ENCODE assay signal across 24 cellular contexts in genomic region chr18:30446605-30447004, GRCh38.
"Had no signal": no experiment of that assay in that cellular context is flagged by ENCODE, and none has a peak within 500 bp of the region (broad histone marks: within the 10 kb centered on the region; RNA-seq: fewer than 3 reads in every experiment).

No MANE protein-coding gene starts in this region.

- H3K4me1 ChIP-seq: left lung, right atrium auricular region, right lobe of liver, tibial nerve, uterus had no signal

- H3K4me1 Mint-ChIP-seq: memory B cell; naive thymus-derived CD8-positive, alpha-beta T cell; nephron; stimulated activated memory B cell treated with anti-CD40 and anti-IgM and Interleukin-4, amounts not matched to agents 10 μg/mL and 1 μg/mL and 100 μg/mL, for 72 hours; stimulated activated naive CD8-positive, alpha-beta T cell treated with anti-CD3 and anti-CD28 coated beads, Interleukin-15, amount 100 ng/mL, for 72 hours had no signal

- H3K27ac ChIP-seq: left lung, ovary, right atrium auricular region, right lobe of liver, tibial nerve, uterus had no signal

- H3K4me3 ChIP-seq: left lung, lung, ovary, right atrium auricular region, right lobe of liver, smooth muscle cell, tibial nerve, uterus had no signal

- H3K27ac Mint-ChIP-seq: memory B cell; naive thymus-derived CD8-positive, alpha-beta T cell; nephron; progenitor cell of endocrine pancreas; stimulated activated memory B cell treated with anti-CD40 and anti-IgM and Interleukin-4, amounts not matched to agents 10 μg/mL and 1 μg/mL and 100 μg/mL, for 72 hours; stimulated activated naive CD8-positive, alpha-beta T cell treated with anti-CD3 and anti-CD28 coated beads, Interleukin-15, amount 100 ng/mL, for 72 hours; type B pancreatic cell had no signal

- H3K27me3 ChIP-seq: left lung, ovary, right atrium auricular region, right lobe of liver, tibial nerve, uterus had no signal

- H3K36me3 ChIP-seq: left lung, ovary, right atrium auricular region, right lobe of liver, tibial nerve, uterus had no signal

- H3K36me3 Mint-ChIP-seq: memory B cell; naive thymus-derived CD8-positive, alpha-beta T cell; stimulated activated memory B cell treated with anti-CD40 and anti-IgM and Interleukin-4, amounts not matched to agents 10 μg/mL and 1 μg/mL and 100 μg/mL, for 72 hours; type B pancreatic cell had no signal

- H3K9me3 Mint-ChIP-seq: memory B cell; nephron; stimulated activated memory B cell treated with anti-CD40 and anti-IgM and Interleukin-4, amounts not matched to agents 10 μg/mL and 1 μg/mL and 100 μg/mL, for 72 hours; type B pancreatic cell had no signal

- H3K27me3 Mint-ChIP-seq: memory B cell; naive thymus-derived CD8-positive, alpha-beta T cell; progenitor cell of endocrine pancreas; stimulated activated memory B cell treated with anti-CD40 and anti-IgM and Interleukin-4, amounts not matched to agents 10 μg/mL and 1 μg/mL and 100 μg/mL, for 72 hours; stimulated activated naive CD8-positive, alpha-beta T cell treated with anti-CD3 and anti-CD28 coated beads, Interleukin-15, amount 100 ng/mL, for 72 hours; type B pancreatic cell had no signal

- H3K9me3 ChIP-seq: left lung, ovary, right atrium auricular region, right lobe of liver, tibial nerve, uterus had no signal

- DNase-seq: hypothalamus; kidney glomerular epithelial cell; left cardiac atrium; left lung; naive thymus-derived CD8-positive, alpha-beta T cell; ovary; right lobe of liver; stimulated activated CD4-positive, alpha-beta T cell treated with anti-CD3 and anti-CD28 coated beads, Interleukin-1b, Interleukin-23, amount 100 ng/mL, for 48 hours; stimulated activated CD4-positive, alpha-beta T cell treated with anti-CD3 and anti-CD28 coated beads, Interleukin-2, amount 100 ng/mL, for 48 hours; stimulated activated CD4-positive, alpha-beta T cell treated with anti-CD3 and anti-CD28 coated beads, Interleukin-4, amount 100 ng/mL, for 4 hours; stimulated activated CD8-positive, alpha-beta memory T cell treated with anti-CD3 and anti-CD28 coated beads, Interleukin-4, amount 100 ng/mL, for 48 hours; stimulated activated naive CD4-positive, alpha-beta T cell treated with Interleukin-2 at 50 U/mL for 16 hours; stimulated activated naive CD8-positive, alpha-beta T cell treated with anti-CD3 and anti-CD28 coated beads, Interleukin-15, amount 100 ng/mL, for 72 hours; substantia nigra; uterus had no signal

- H3K4me3 Mint-ChIP-seq: memory B cell; naive thymus-derived CD8-positive, alpha-beta T cell; nephron; stimulated activated memory B cell treated with anti-CD40 and anti-IgM and Interleukin-4, amounts not matched to agents 10 μg/mL and 1 μg/mL and 100 μg/mL, for 72 hours; stimulated activated naive CD8-positive, alpha-beta T cell treated with anti-CD3 and anti-CD28 coated beads, Interleukin-15, amount 100 ng/mL, for 72 hours; type B pancreatic cell had no signal

- ATAC-seq: left cardiac atrium; left lung; naive thymus-derived CD8-positive, alpha-beta T cell; right lobe of liver; stimulated activated memory B cell treated with anti-CD40 and anti-IgM and Interleukin-4, amounts not matched to agents 10 μg/mL and 1 μg/mL and 100 μg/mL, for 72 hours; stimulated activated naive CD8-positive, alpha-beta T cell treated with anti-CD3 and anti-CD28 coated beads, Interleukin-15, amount 100 ng/mL, for 72 hours had no signal

- H3K4me2 ChIP-seq: smooth muscle cell had no signal
